1 cellular context compared by ENCODE assay signal in genomic region chr4:40769266-40769665, GRCh38.
A peak's percentile ranks its signal among the peaks of the same experiment; 100 is the strongest.
TF ChIP-seq lines count a peak whose summit lies in the region.

No MANE protein-coding gene starts in this region.

TF ChIP-seq in SK-N-SH, 30 proteins besides CTCF, POLR2A, EP300 and RAD21 (continued from another document):
- no peak for TF ChIP-seq REST (IDR thresholded peaks at IDR 0.05; ENCODE audit: low read depth, low read length)
- no peak for TF ChIP-seq JUND (IDR thresholded peaks at IDR 0.05)
- TF ChIP-seq PBX3 (IDR thresholded peaks at IDR 0.05) = peak; percentile 21; the same call in 1 of the 2 replicates
